Comparison of ENCODE assay signal across 1 cellular context in the genomic region with DNA sequence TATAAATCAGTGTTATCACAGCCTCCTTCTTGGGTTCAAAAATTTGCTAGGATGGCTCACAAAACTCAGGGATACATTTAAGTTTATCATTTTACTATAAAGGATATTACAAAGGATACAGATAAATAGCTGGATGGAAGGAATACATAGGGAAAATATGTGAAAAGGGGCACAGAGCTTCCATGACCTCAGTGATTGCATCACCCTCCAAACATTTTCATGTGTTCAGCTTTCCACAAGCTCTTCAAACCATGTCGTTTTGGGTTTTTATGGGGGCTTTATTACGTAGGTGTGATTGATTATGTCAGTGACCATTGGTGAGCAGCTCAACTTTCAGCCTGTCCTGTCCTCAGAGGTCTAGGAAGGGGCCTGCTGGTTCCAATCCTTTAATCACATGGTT.
TF ChIP-seq lines count a peak whose summit lies in the region.

No MANE protein-coding gene starts in this region.

TF ChIP-seq in HepG2, 621 proteins besides CTCF, POLR2A, EP300 and RAD21:
- TF ChIP-seq ATF7 (IDR thresholded peaks at IDR 0.05), result 0 out of 2 replicates have a peak, but pooled peaks have one; percentile 8
- TF ChIP-seq ATF7 (CRISPR knock-in tag; IDR thresholded peaks at IDR 0.05), result no peak
- TF ChIP-seq, protein P1, sequence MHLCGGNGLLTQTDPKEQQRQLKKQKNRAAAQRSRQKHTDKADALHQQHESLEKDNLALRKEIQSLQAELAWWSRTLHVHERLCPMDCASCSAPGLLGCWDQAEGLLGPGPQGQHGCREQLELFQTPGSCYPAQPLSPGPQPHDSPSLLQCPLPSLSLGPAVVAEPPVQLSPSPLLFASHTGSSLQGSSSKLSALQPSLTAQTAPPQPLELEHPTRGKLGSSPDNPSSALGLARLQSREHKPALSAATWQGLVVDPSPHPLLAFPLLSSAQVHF (CRISPR knock-in tag; IDR thresholded peaks at IDR 0.05), result no peak
- peak; percentile 38; the same call in 1 of the 2 replicates for TF ChIP-seq CEBPB (IDR thresholded peaks at IDR 0.05; ENCODE audit: borderline replicate concordance, low read depth, low read length)
- TF ChIP-seq SOX13 (IDR thresholded peaks at IDR 0.05), result no peak
- no peak for TF ChIP-seq SOX13 (CRISPR knock-in tag; conservative IDR thresholded peaks at IDR 0.05 in 1 of 2, IDR thresholded peaks at IDR 0.05 in 1 of 2)
